ENCODE assay signal across 1 cellular context in genomic region chr1:205823260-205823659, GRCh38.
A peak's percentile ranks its signal among the peaks of the same experiment; 100 is the strongest.
TF ChIP-seq lines count a peak whose summit lies in the region.

No MANE protein-coding gene starts in this region.

TF ChIP-seq in GM12878, 131 proteins besides CTCF, POLR2A, EP300 and RAD21:
- TF ChIP-seq NBN (IDR thresholded peaks at IDR 0.05) (0 out of 2 replicates have a peak, but pooled peaks have one; percentile 21), IKZF2 (IDR thresholded peaks at IDR 0.05) (0 out of 4 replicates have a peak, but pooled peaks of 1 of the 2 experiments have one; percentile 19)
TF ChIP-seq in GM12878: peak in this region for 2; not testable (repeated sequence) for 129.
